24 cellular contexts compared by ENCODE assay signal in genomic region chr13:47408546-47409319, GRCh38.
"Had no signal": no experiment of that assay in that cellular context is flagged by ENCODE, and none has a peak within 500 bp of the region (broad histone marks: within the 10 kb centered on the region; RNA-seq: fewer than 3 reads in every experiment).

No MANE protein-coding gene starts in this region.

- H3K4me3 ChIP-seq: breast epithelium, esophagus muscularis mucosa, gastrocnemius medialis, ovary, psoas muscle, smooth muscle cell, suprapubic skin, tibial artery, upper lobe of right lung had no signal

- H3K27me3 ChIP-seq: breast epithelium, esophagus muscularis mucosa, gastrocnemius medialis, ovary, suprapubic skin, tibial artery, upper lobe of right lung had no signal

- H3K27ac ChIP-seq: esophagus muscularis mucosa, gastrocnemius medialis, ovary, psoas muscle, suprapubic skin, tibial artery, upper lobe of right lung had no signal

- H3K4me1 ChIP-seq: breast epithelium, esophagus muscularis mucosa, gastrocnemius medialis, psoas muscle, suprapubic skin, tibial artery, upper lobe of right lung had no signal

- H3K36me3 ChIP-seq: breast epithelium, esophagus muscularis mucosa, gastrocnemius medialis, ovary, suprapubic skin, tibial artery, upper lobe of right lung had no signal

- ATAC-seq: activated CD4-positive, alpha-beta T cell treated with anti-CD3 and anti-CD28 coated beads for 36 hours; activated CD8-positive, alpha-beta T cell treated with anti-CD3 and anti-CD28 coated beads, Interleukin-2, amount 10 ng/mL, durations not matched to agents 7 days and 5 days; activated naive CD4-positive, alpha-beta T cell treated with anti-CD3 and anti-CD28 coated beads, Interleukin-2, amount 50 U/mL, for 72 hours; activated T-cell treated with anti-CD3 and anti-CD28 coated beads, Interleukin-2, amount 50 U/mL, for 72 hours; gastrocnemius medialis; left cardiac atrium; naive thymus-derived CD4-positive, alpha-beta T cell; psoas muscle; stimulated activated naive B cell treated with anti-CD40 and anti-IgM and Interleukin-4, amounts not matched to agents 10 μg/mL and 1 μg/mL and 100 μg/mL, for 72 hours; upper lobe of right lung had no signal

- DNase-seq: activated CD4-positive, alpha-beta T cell treated with anti-CD3 and anti-CD28 coated beads for 36 hours; activated CD4-positive, CD25-positive, alpha-beta regulatory T cell; activated CD8-positive, alpha-beta T cell treated with anti-CD3 and anti-CD28 coated beads, Interleukin-2, amount 10 ng/mL, durations not matched to agents 7 days and 5 days; activated naive CD4-positive, alpha-beta T cell; activated T-cell treated with anti-CD3 and anti-CD28 coated beads for 4 hours; activated T-cell treated with anti-CD3 and anti-CD28 coated beads, Interleukin-2, amount 50 U/mL, for 72 hours; gastrocnemius medialis; glutamatergic neuron; hippocampal formation; left cardiac atrium; mammary epithelial cell; midbrain; naive thymus-derived CD4-positive, alpha-beta T cell; ovary; psoas muscle; stimulated activated CD4-positive, alpha-beta T cell treated with anti-CD3 and anti-CD28 coated beads, Interleukin-1b, Interleukin-23, amount 100 ng/mL, for 48 hours; stimulated activated naive B cell treated with anti-CD40 and anti-IgM and Interleukin-4, amounts not matched to agents 10 μg/mL and 1 μg/mL and 100 μg/mL, for 72 hours; tibial artery; upper lobe of right lung had no signal

- H3K9me3 ChIP-seq: breast epithelium, esophagus muscularis mucosa, gastrocnemius medialis, ovary, psoas muscle, suprapubic skin, tibial artery, upper lobe of right lung had no signal
